ENCODE assay signal across 10 cellular contexts in the genomic region with DNA sequence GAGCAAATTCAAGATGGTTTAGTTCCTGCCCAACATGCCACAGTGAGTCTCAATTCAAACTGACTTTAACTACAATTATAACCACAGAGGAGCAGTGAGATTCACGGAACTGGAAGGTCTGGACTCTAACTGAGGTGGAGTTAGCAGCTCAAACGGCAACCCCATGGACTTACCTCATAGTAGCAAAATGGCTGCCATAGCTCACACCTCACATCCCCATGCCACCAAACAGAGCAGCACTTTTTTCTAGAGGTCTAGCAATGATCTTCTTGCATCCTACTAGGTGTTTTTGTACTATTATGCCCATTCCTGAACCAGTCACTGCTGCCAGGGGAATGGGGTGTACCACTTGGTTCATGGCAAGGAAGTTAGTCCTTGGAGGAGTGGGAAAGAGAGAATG.
"Had no signal": no experiment of that assay in that cellular context is flagged by ENCODE, and none has a peak within 500 bp of the region (broad histone marks: within the 10 kb centered on the region; RNA-seq: fewer than 3 reads in every experiment).

No MANE protein-coding gene starts in this region.

- H3K9ac ChIP-seq: GM23248 had no signal

- H3K27ac ChIP-seq: GM23248 had no signal

- ATAC-seq: GM23338, HCT116 had no signal

- H3K36me3 ChIP-seq: HAP-1 had no signal

- H3K4me2 ChIP-seq: GM23338 had no signal

- H3K4me3 ChIP-seq: GM23248, GM23338, HAP-1 had no signal

- H3K9me3 ChIP-seq: HAP-1 had no signal

- FAIRE-seq: H54 had no signal

- H2AFZ ChIP-seq: GM23248, GM23338 had no signal

- DNase-seq: GM23248, GOT3, H7, H9, HCEC 1CT, HFFc6 had no signal

- H3K4me1 ChIP-seq: HAP-1 had no signal
